In genomic region chr22:35138521-35138920, GRCh38 we compare ENCODE assay signal across 24 cellular contexts.
DNase-seq lines count a peak whose midpoint lies in the region; ATAC-seq, FAIRE-seq and TF ChIP-seq lines count a peak whose summit lies in the region.
"Had no signal": no experiment of that assay in that cellular context is flagged by ENCODE, and none has a peak within 500 bp of the region (broad histone marks: within the 10 kb centered on the region; RNA-seq: fewer than 3 reads in every experiment).

No MANE protein-coding gene starts in this region.

- H4K20me1 ChIP-seq in HepG2 (ENCODE audit: insufficient read depth, low read length), result no peaks in the 10 kb centered on the region
- H4K20me1 ChIP-seq: BLaER1 treated with 17β-estradiol and CSF1 and Interleukin-3, amounts not matched to agents 10 nM and 100 nM had no signal

- in situ Hi-C loops in HepG2 (cut with HindIII; ENCODE audit: extremely low pct_ligation_motif_present, low pct_unique_long_range_greater_than_20kb) (no loop called here), transverse colon (cut with MboI; ENCODE audit: low pct_ligation_motif_present in 1 of 4, low pct_unique_long_range_greater_than_20kb in 1 of 4, low sequenced_read_pairs in 3 of 4) (no loop called here)

- H3K27ac ChIP-seq in HepG2 (ENCODE audit: extremely low read length, insufficient read depth, low read length) (no peak overlapping the region), right lobe of liver (no peak overlapping the region), transverse colon (no peak overlapping the region)
- H3K27ac ChIP-seq: 22Rv1; BLaER1 treated with 17β-estradiol and CSF1 and Interleukin-3, amounts not matched to agents 10 nM and 100 nM; GM23248 had no signal

- intact Hi-C loops in HepG2 (cut with micrococcal nuclease; ENCODE audit: unreplicated experiment) (no loop called here), right lobe of liver (cut with DNase I) (no loop called here), mucosa of descending colon (cut with DNase I, micrococcal nuclease) (loop anchor here in 1 of 2 donors (10.0 kb wide), 1 partner anchor 94 kb away; no protein-coding TSS in a partner anchor), transverse colon (cut with DNase I; ENCODE audit: low total_unique reads) (no loop called here)

- TF ChIP-seq CTCF in HepG2 (CRISPR knock-in tag; IDR thresholded peaks at IDR 0.05) (no peak), right lobe of liver (IDR thresholded peaks at IDR 0.05) (no peak), mucosa of descending colon (IDR thresholded peaks at IDR 0.05) (no peak), transverse colon (IDR thresholded peaks at IDR 0.05) (no peak)

- ATAC-seq in HepG2, result no peak
- no peak for ATAC-seq in right lobe of liver
- no peak for ATAC-seq in mucosa of descending colon
- ATAC-seq: GM12878 had no signal

- FAIRE-seq in HepG2 (lab: Jason Lieb, UNC), result no peak
- FAIRE-seq: A204.1, D721Med, GM12878, GM18507, H1 had no signal

- no peaks in the 10 kb centered on the region for H3K4me1 ChIP-seq in HepG2 (ENCODE audit: insufficient read depth, low read length)
- H3K4me1 ChIP-seq in right lobe of liver, result no peaks in the 10 kb centered on the region
- peaks cover 16% of the 10 kb centered on the region for H3K4me1 ChIP-seq in mucosa of descending colon (ENCODE audit: low read depth)
- peaks cover 7 to 24% (median 12%) of the 10 kb centered on the region in 4 donors for H3K4me1 ChIP-seq in transverse colon
- H3K4me1 ChIP-seq: BE2C had no signal

- H3K36me3 ChIP-seq in HepG2 (replicated peaks in 1 of 2; ENCODE audit: control insufficient read depth in 1 of 2, insufficient read depth in 2 of 2, low read length in 2 of 2) (no peaks in the 10 kb centered on the region), right lobe of liver (no peaks in the 10 kb centered on the region), mucosa of descending colon (ENCODE audit: low read depth) (no peaks in the 10 kb centered on the region), transverse colon (no peaks in the 10 kb centered on the region)
- H3K36me3 ChIP-seq: BE2C; BLaER1 treated with 17β-estradiol and CSF1 and Interleukin-3, amounts not matched to agents 10 nM and 100 nM had no signal

- no peak for DNase-seq in HepG2 (ENCODE audit: low spot score)
- no peak for DNase-seq in right lobe of liver
- peak in 2 of 3 donors; percentile 54 to 60 for DNase-seq in mucosa of descending colon
- peak; percentile 25 for DNase-seq in transverse colon
- DNase-seq in stimulated activated CD4-positive, alpha-beta T cell treated with anti-CD3 and anti-CD28 coated beads, Interleukin-4, amount 100 ng/mL, for 4 hours, result no peak
- no peak for DNase-seq in T-helper 1 cell
- DNase-seq: AML-193; BE2C; CD4-positive, alpha-beta T cell; CD8-positive, alpha-beta memory T cell; DMS 273 treated with DMSO at 0.1 percent for 48 hours; DMS79; EL; GDM1; GM23248; H7; HCEC 1CT had no signal

- TF ChIP-seq RAD21 in HepG2 (CRISPR knock-in tag; IDR thresholded peaks at IDR 0.05), result no peak

- CTCF ChIA-PET in HepG2 (lab: Yijun Ruan, JAX; ENCODE audit: low intra/inter-chr PET ratio, low total read pairs), result no interaction called here

- WGBS in HepG2 (ENCODE audit: low lambda C conversion rate), result 51% methylated on average over 5 of the region's 5 CpGs
- WGBS in right lobe of liver (ENCODE audit: insufficient coverage, low coverage, low lambda C conversion rate, missing lambda C conversion rate), result 80% methylated on average over 1 of the region's 5 CpGs
- 78% methylated on average over 5 of the region's 5 CpGs; no CpG with 5 or more reads in 1 of the 2 donors for WGBS in transverse colon (ENCODE audit: low coverage in 1 of 2), 2 donors

- POLR2A ChIA-PET in HepG2 (lab: Yijun Ruan, JAX), result no interaction called here

- no peak overlapping the region for H2AFZ ChIP-seq in HepG2 (ENCODE audit: low read length)
- H2AFZ ChIP-seq: GM23248 had no signal

- H3K9ac ChIP-seq in HepG2 (ENCODE audit: insufficient read depth, low read depth, low read length), result no peak overlapping the region
- H3K9ac ChIP-seq: BLaER1 treated with 17β-estradiol and CSF1 and Interleukin-3, amounts not matched to agents 10 nM and 100 nM; GM23248 had no signal

- no TSS peak for BruUV-seq in HepG2 (replicated peaks; lab: Mats Ljungman, UMichigan)

- H3K4me3 ChIP-seq in HepG2 (replicated peaks in 1 of 3; ENCODE audit: insufficient read depth in 1 of 3, low read depth in 2 of 3, low read length in 3 of 3), result no peak overlapping the region
- no peak overlapping the region for H3K4me3 ChIP-seq in right lobe of liver
- H3K4me3 ChIP-seq in mucosa of descending colon, result no peak overlapping the region
- no peak overlapping the region for H3K4me3 ChIP-seq in transverse colon
- H3K4me3 ChIP-seq: BLaER1 treated with 17β-estradiol and CSF1 and Interleukin-3, amounts not matched to agents 10 nM and 100 nM; GM12878; GM23248 had no signal

- no peaks in the 10 kb centered on the region for H3K9me3 ChIP-seq in HepG2 (ENCODE audit: low read length)
- no peaks in the 10 kb centered on the region for H3K9me3 ChIP-seq in right lobe of liver
- H3K9me3 ChIP-seq in mucosa of descending colon, result no peaks in the 10 kb centered on the region
- H3K9me3 ChIP-seq in transverse colon, result no peaks in the 10 kb centered on the region
- H3K9me3 ChIP-seq: BE2C; BLaER1 treated with 17β-estradiol and CSF1 and Interleukin-3, amounts not matched to agents 10 nM and 100 nM had no signal

- H3K27me3 ChIP-seq in HepG2 (ENCODE audit: control insufficient read depth in 1 of 2, insufficient read depth in 2 of 2, low read length in 2 of 2), result no peaks in the 10 kb centered on the region; a peak in 1 of 5 replicates
- no peaks in the 10 kb centered on the region for H3K27me3 ChIP-seq in right lobe of liver
- H3K27me3 ChIP-seq in transverse colon, result no peaks in the 10 kb centered on the region
- H3K27me3 ChIP-seq: BE2C; BLaER1 treated with 17β-estradiol and CSF1 and Interleukin-3, amounts not matched to agents 10 nM and 100 nM had no signal

- H3K79me2 ChIP-seq in HepG2 (ENCODE audit: insufficient read depth, low read length), result no peaks in the 10 kb centered on the region

- TF ChIP-seq POLR2A in HepG2 (IDR thresholded peaks at IDR 0.05; ENCODE audit: insufficient read depth in 1 of 2, low read depth in 2 of 2, low read length in 2 of 2), result no peak
- TF ChIP-seq POLR2A in right lobe of liver (IDR thresholded peaks at IDR 0.05), result no peak
- TF ChIP-seq POLR2A in transverse colon (IDR thresholded peaks at IDR 0.05), result no peak

- H3K4me2 ChIP-seq in HepG2 (ENCODE audit: low read depth, low read length), result no peak overlapping the region
- H3K4me2 ChIP-seq: BLaER1 treated with 17β-estradiol and CSF1 and Interleukin-3, amounts not matched to agents 10 nM and 100 nM had no signal

- TF ChIP-seq EP300 in HepG2 (IDR thresholded peaks at IDR 0.05; ENCODE audit: low read depth in 2 of 2, low read length in 2 of 2) (no peak), HepG2 (CRISPR knock-in tag; IDR thresholded peaks at IDR 0.05; ENCODE audit: borderline replicate concordance) (no peak), transverse colon (IDR thresholded peaks at IDR 0.05; ENCODE audit: low read depth) (no peak)

TF ChIP-seq in HepG2, 621 proteins besides CTCF, POLR2A, EP300 and RAD21:
- TF ChIP-seq ZNF629 (CRISPR knock-in tag; conservative IDR thresholded peaks at IDR 0.05) (peak; percentile 56; the same call in 1 of the 2 replicates), MXD4 (CRISPR knock-in tag; IDR thresholded peaks at IDR 0.05) (no peak)

Comparison
In these comparisons a context has a peak if more than half of its experiments do, and no peak if none do; other contexts are left out.
1. DNase-seq: peak in mucosa of descending colon (2 of 3) and transverse colon (single experiment); none in HepG2 (single experiment), right lobe of liver (0 of 3), stimulated activated CD4-positive, alpha-beta T cell treated with anti-CD3 and anti-CD28 coated beads, Interleukin-4, amount 100 ng/mL, for 4 hours (0 of 2) and T-helper 1 cell (0 of 5).